In genomic region chr19:1172353-1173159, GRCh38 we compare ENCODE assay signal across 8 cellular contexts. TPM values are rescaled to one million over a fixed set of nuclear protein-coding genes. Genes with fewer than 3 reads are reported as not detected.
DNase-seq lines count a peak whose midpoint lies in the region; ATAC-seq and TF ChIP-seq lines count a peak whose summit lies in the region.

No MANE protein-coding gene starts in this region.

- H3K79me2 ChIP-seq in mammary epithelial cell (ENCODE audit: insufficient read depth, low read length), result peaks cover 65% of the 10 kb centered on the region

- H3K9me3 ChIP-seq in mammary epithelial cell (replicated peaks; ENCODE audit: insufficient read depth, low read length) (no peaks in the 10 kb centered on the region), spleen (no peaks in the 10 kb centered on the region)

- H3K36me3 ChIP-seq in mammary epithelial cell (ENCODE audit: insufficient read depth, low read length) (no peaks in the 10 kb centered on the region), spleen (peaks cover 0 to 43% (median 8%) of the 10 kb centered on the region in 6 donors)

- DNase-seq in Caki2 (ENCODE audit: low read depth) (peak; percentile 69), NCI-H226 (peak; percentile 59), mammary epithelial cell (peak; percentile 61), inferior parietal cortex (ENCODE audit: extremely low spot score) (peak; percentile 19), spleen (peak; percentile 88), NCI-H748 treated with DMSO at 0.1 percent for 48 hours (lab: John Stamatoyannopoulos, UW) (no peak)
- no peak for DNase-seq in activated CD4-positive, alpha-beta T cell treated with anti-CD3 and anti-CD28 coated beads for 4 hours

- no peak overlapping the region for H2AFZ ChIP-seq in mammary epithelial cell (ENCODE audit: low read depth, low read length)

- in situ Hi-C loops in Caki2 (cut with HindIII; ENCODE audit: low pct_unique_long_range_greater_than_20kb, low sequenced_read_pairs) (no loop called here), mammary epithelial cell (cut with MboI; ENCODE audit: low sequenced_read_pairs in 2 of 2) (no loop called here)

- peaks cover 54% of the 10 kb centered on the region for H3K4me1 ChIP-seq in mammary epithelial cell (ENCODE audit: insufficient read depth, low read length)
- peaks cover 27 to 95% (median 78%) of the 10 kb centered on the region in 6 donors for H3K4me1 ChIP-seq in spleen

- no peaks in the 10 kb centered on the region for H3K27me3 ChIP-seq in mammary epithelial cell (ENCODE audit: insufficient read depth, low read length)
- no peaks in the 10 kb centered on the region for H3K27me3 ChIP-seq in spleen (replicated peaks in 1 of 7)

- BruUV-seq in mammary epithelial cell (replicated peaks; lab: Mats Ljungman, UMichigan), result TSS peak; percentile 38

- H3K4me3 ChIP-seq in mammary epithelial cell (replicated peaks in 1 of 3; ENCODE audit: insufficient read depth in 1 of 3, low read depth in 2 of 3, low read length in 3 of 3), result peak overlapping the region; percentile 79 to 82 (median 79)
- H3K4me3 ChIP-seq in spleen, result peak overlapping the region; percentile 64 to 92 (median 79)

- TF ChIP-seq POLR2A in spleen (IDR thresholded peaks at IDR 0.05), result no peak

- CTCF ChIA-PET in mammary epithelial cell (lab: Charles Lee; ENCODE audit: low non-redundant PET), result no interaction called here

- H3K4me2 ChIP-seq in mammary epithelial cell (ENCODE audit: insufficient read depth, low read depth, low read length), result peak overlapping the region; percentile 99

- peak overlapping the region; percentile 71 for H3K27ac ChIP-seq in mammary epithelial cell (ENCODE audit: insufficient read depth, low read depth, low read length)
- H3K27ac ChIP-seq in spleen, result peak overlapping the region; percentile 91 to 99 (median 98)

- dilution Hi-C loops in mammary epithelial cell (cut with HindIII; ENCODE audit: low sequenced_read_pairs), result no loop called here

- TF ChIP-seq CTCF in mammary epithelial cell (conservative IDR thresholded peaks at IDR 0.05 in 1 of 2, IDR thresholded peaks at IDR 0.05 in 1 of 2; ENCODE audit: extremely low read depth in 1 of 2, insufficient read depth in 1 of 2, low read depth in 1 of 2, low read length in 2 of 2) (no peak), spleen (IDR thresholded peaks at IDR 0.05 in 8 of 11, conservative IDR thresholded peaks at IDR 0.05 in 3 of 11) (no peak)

- H4K20me1 ChIP-seq in mammary epithelial cell (ENCODE audit: insufficient read depth, low read length), result no peaks in the 10 kb centered on the region

- intact Hi-C loops in mammary epithelial cell (cut with micrococcal nuclease) (loop anchor here (5.0 kb wide), 1 partner anchor 40 kb away; no protein-coding TSS in a partner anchor), spleen (cut with DNase I; ENCODE audit: low total_unique reads) (no loop called here)

- H3K9ac ChIP-seq in mammary epithelial cell (ENCODE audit: insufficient read depth, low read length), result peak overlapping the region; percentile 64

- 13% methylated on average over 12 of the region's 36 CpGs for WGBS in mammary epithelial cell (ENCODE audit: low coverage, missing lambda C conversion rate)
- WGBS in spleen, 5 donors, result 31 to 67% (median 44%) methylated on average over 23 to 36 of the region's 36 CpGs

- no peak for ATAC-seq in HG03571 (IDR thresholded peaks at IDR 0.05; ENCODE audit: unreplicated experiment)

RNA-seq across cellular contexts. Expression of gene SBNO2, which starts 1.5 kb away (rescaled TPM):
- total RNA-seq in Caki2 (2014; rRNA removed; shearing (Covaris generic); ENCODE audit: low replicate concordance), result 20.1 and 23.7 TPM in 2 replicates
- total RNA-seq in mammary epithelial cell (100 to 1,000 TPM in 1 of 2 donors, 10 to 100 TPM in 1; 37.0 to 108 TPM), spleen (100 to 1,000 TPM in 5 of 7 donors, 10 to 100 TPM in 2; 51.7 to 230 (median 168) TPM)
- polyA plus RNA-seq in mammary epithelial cell (22.5 TPM), spleen (10 to 100 TPM; 16.2 to 62.0 (median 29.8) TPM)
- 34.4 TPM for polyA minus RNA-seq in mammary epithelial cell

RNA-seq across cellular contexts. Expression of gene STK11, which starts 33.0 kb away (rescaled TPM):
- 74.2 and 78.3 TPM in 2 replicates for total RNA-seq in Caki2 (2014; rRNA removed; shearing (Covaris generic); ENCODE audit: low replicate concordance)
- total RNA-seq in mammary epithelial cell (10 to 100 TPM; 57.7 to 67.5 TPM), spleen (10 to 100 TPM; 52.1 to 85.0 (median 75.3) TPM)
- polyA plus RNA-seq in mammary epithelial cell (32.7 TPM), spleen (100 to 1,000 TPM in 1 of 3 donors, 10 to 100 TPM in 2; 44.0 to 107 (median 46.7) TPM)
- 48.3 TPM for polyA minus RNA-seq in mammary epithelial cell

Comparison
In these comparisons a context has a peak if more than half of its experiments do, and no peak if none do; other contexts are left out.
1. DNase-seq: peak in Caki2 (single experiment), NCI-H226 (single experiment), mammary epithelial cell (single experiment), inferior parietal cortex (single experiment) and spleen (single experiment); none in NCI-H748 treated with DMSO at 0.1 percent for 48 hours (single experiment) and activated CD4-positive, alpha-beta T cell treated with anti-CD3 and anti-CD28 coated beads for 4 hours (0 of 2).